ENCODE assay signal across 11 cellular contexts in the genomic region with DNA sequence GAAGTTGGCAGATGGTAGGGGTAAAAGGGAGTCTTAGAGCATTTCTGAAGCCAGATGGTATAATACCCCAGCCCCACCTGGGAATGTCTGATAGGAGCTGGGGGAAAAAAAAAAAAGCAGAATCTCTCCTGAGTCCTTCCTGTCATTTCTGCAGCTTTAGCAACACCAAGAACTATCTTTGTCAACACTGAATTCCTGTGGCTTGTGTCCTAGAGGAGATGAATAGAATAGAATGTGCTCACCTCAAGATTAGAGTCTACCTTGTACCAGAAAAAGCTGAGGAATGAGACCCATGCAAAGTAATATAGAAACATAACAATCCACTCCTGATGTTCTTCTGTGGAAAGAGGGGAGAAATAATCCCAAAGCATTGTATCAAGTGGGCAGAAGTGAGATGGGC.
DNase-seq lines count a peak whose midpoint lies in the region; ATAC-seq, FAIRE-seq and TF ChIP-seq lines count a peak whose summit lies in the region.
"Had no signal": no experiment of that assay in that cellular context is flagged by ENCODE, and none has a peak within 500 bp of the region (broad histone marks: within the 10 kb centered on the region; RNA-seq: fewer than 3 reads in every experiment).

No MANE protein-coding gene starts in this region.

- peak; percentile 13 for DNase-seq in GM23248
- DNase-seq in NCI-H69 (lab: John Stamatoyannopoulos, UW): peak; percentile 46
- no peak for DNase-seq in astrocyte (ENCODE audit: low read depth)
- no peak for DNase-seq in natural killer cell
- DNase-seq: left lung, NCI-H187 treated with DMSO at 0.1 percent for 48 hours had no signal

- H3K27ac Mint-ChIP-seq in astrocyte (ENCODE audit: unreplicated experiment): peak overlapping the region; percentile 77
- H3K27ac Mint-ChIP-seq in natural killer cell: peak overlapping the region; percentile 51 to 58

- no peaks in the 10 kb centered on the region for H3K79me2 ChIP-seq in GM23248 (ENCODE audit: insufficient read depth)
- no peaks in the 10 kb centered on the region for H3K79me2 ChIP-seq in astrocyte (ENCODE audit: insufficient read depth, low read length)

- TF ChIP-seq CTCF in astrocyte (IDR thresholded peaks at IDR 0.05; ENCODE audit: insufficient read depth, low read depth, low read length) (no peak), natural killer cell (IDR thresholded peaks at IDR 0.05) (no peak)

- H3K27me3 Mint-ChIP-seq in astrocyte (ENCODE audit: low read depth, unreplicated experiment): no peaks in the 10 kb centered on the region
- H3K27me3 Mint-ChIP-seq in natural killer cell (ENCODE audit: low read depth in 2 of 2): no peaks in the 10 kb centered on the region
- H3K27me3 Mint-ChIP-seq: central memory CD8-positive, alpha-beta T cell had no signal

- peak overlapping the region; percentile 36; the same call in 1 of the 2 replicates for H3K9ac ChIP-seq in GM23248
- no peak overlapping the region for H3K9ac ChIP-seq in astrocyte (ENCODE audit: low read length)

- ATAC-seq in natural killer cell: no peak
- no peak for ATAC-seq in HG03159 (IDR thresholded peaks at IDR 0.05; ENCODE audit: unreplicated experiment)
- no peak for ATAC-seq in GM19351 (IDR thresholded peaks at IDR 0.05; ENCODE audit: unreplicated experiment)
- no peak for ATAC-seq in HG03097 (IDR thresholded peaks at IDR 0.05; ENCODE audit: low FRiP score, unreplicated experiment)
- ATAC-seq: left lung had no signal

- H3K36me3 ChIP-seq in GM23248 (ENCODE audit: low read depth) (peaks cover 17% of the 10 kb centered on the region), astrocyte (ENCODE audit: insufficient read depth, low read length) (peaks cover 30% of the 10 kb centered on the region)

- in situ Hi-C loops in GM23248 (cut with MboI): no loop called here

- H2AFZ ChIP-seq in GM23248: no peak overlapping the region
- H2AFZ ChIP-seq in astrocyte (ENCODE audit: low read depth, low read length): no peak overlapping the region

- H3K9me3 Mint-ChIP-seq in astrocyte (ENCODE audit: unreplicated experiment): no peaks in the 10 kb centered on the region
- no peaks in the 10 kb centered on the region for H3K9me3 Mint-ChIP-seq in natural killer cell
- H3K9me3 Mint-ChIP-seq: central memory CD8-positive, alpha-beta T cell had no signal

- intact Hi-C loops in natural killer cell (cut with micrococcal nuclease): no loop called here

- H3K4me1 Mint-ChIP-seq in astrocyte (ENCODE audit: low read depth, unreplicated experiment) (peaks cover 28% of the 10 kb centered on the region), natural killer cell (peaks cover 0 to 4% of the 10 kb centered on the region in 2 donors)

- H3K9me2 ChIP-seq in GM23248 (ENCODE audit: insufficient read depth): no peaks in the 10 kb centered on the region

- H3K4me3 Mint-ChIP-seq in astrocyte (ENCODE audit: unreplicated experiment) (no peak overlapping the region), natural killer cell (no peak overlapping the region)
- H3K4me3 Mint-ChIP-seq: central memory CD8-positive, alpha-beta T cell had no signal

- H4K20me1 ChIP-seq in GM23248 (ENCODE audit: insufficient read depth) (no peaks in the 10 kb centered on the region), astrocyte (ENCODE audit: insufficient read depth, low read length) (no peaks in the 10 kb centered on the region)

- peaks cover 18% of the 10 kb centered on the region for H3K4me1 ChIP-seq in GM23248 (ENCODE audit: insufficient read depth)
- peaks cover 13% of the 10 kb centered on the region for H3K4me1 ChIP-seq in astrocyte (ENCODE audit: insufficient read depth, low read length)

- no peak for FAIRE-seq in astrocyte (lab: Jason Lieb, UNC)

- H3K27ac ChIP-seq in GM23248 (peak overlapping the region; percentile 62), astrocyte (ENCODE audit: low read depth, low read length) (peak overlapping the region; percentile 13)

- peaks cover 34% of the 10 kb centered on the region for H3F3A ChIP-seq in GM23248 (ENCODE audit: insufficient read depth)

- H3K9me3 ChIP-seq in GM23248 (ENCODE audit: low read depth) (no peaks in the 10 kb centered on the region), astrocyte (ENCODE audit: insufficient read depth, low read depth, low read length) (no peaks in the 10 kb centered on the region)
- H3K9me3 ChIP-seq: left lung had no signal

- no peak overlapping the region for H3K4me3 ChIP-seq in GM23248
- H3K4me3 ChIP-seq in astrocyte (ENCODE audit: insufficient read depth, low read depth, low read length): no peak overlapping the region
- H3K4me3 ChIP-seq: left lung, skin epidermis had no signal

- H3K27me3 ChIP-seq in GM23248 (replicated peaks; ENCODE audit: insufficient read depth) (no peaks in the 10 kb centered on the region), astrocyte (ENCODE audit: insufficient read depth, low read length) (no peaks in the 10 kb centered on the region)
- H3K27me3 ChIP-seq: left lung had no signal

- H3K4me2 ChIP-seq in GM23248 (ENCODE audit: unreplicated experiment): peak overlapping the region; percentile 18
- peak overlapping the region; percentile 18 for H3K4me2 ChIP-seq in astrocyte (ENCODE audit: low read length)

- H3K36me3 Mint-ChIP-seq in astrocyte (ENCODE audit: low read depth, unreplicated experiment): peaks cover 15% of the 10 kb centered on the region
- peaks cover 6% of the 10 kb centered on the region for H3K36me3 Mint-ChIP-seq in natural killer cell

Comparison
In these comparisons a context has a peak if more than half of its experiments do, and no peak if none do; other contexts are left out.
1. DNase-seq: peak in GM23248 (single experiment) and NCI-H69 (single experiment); none in astrocyte (single experiment) and natural killer cell (single experiment).